ENCODE assay signal across 9 cellular contexts in the genomic region with DNA sequence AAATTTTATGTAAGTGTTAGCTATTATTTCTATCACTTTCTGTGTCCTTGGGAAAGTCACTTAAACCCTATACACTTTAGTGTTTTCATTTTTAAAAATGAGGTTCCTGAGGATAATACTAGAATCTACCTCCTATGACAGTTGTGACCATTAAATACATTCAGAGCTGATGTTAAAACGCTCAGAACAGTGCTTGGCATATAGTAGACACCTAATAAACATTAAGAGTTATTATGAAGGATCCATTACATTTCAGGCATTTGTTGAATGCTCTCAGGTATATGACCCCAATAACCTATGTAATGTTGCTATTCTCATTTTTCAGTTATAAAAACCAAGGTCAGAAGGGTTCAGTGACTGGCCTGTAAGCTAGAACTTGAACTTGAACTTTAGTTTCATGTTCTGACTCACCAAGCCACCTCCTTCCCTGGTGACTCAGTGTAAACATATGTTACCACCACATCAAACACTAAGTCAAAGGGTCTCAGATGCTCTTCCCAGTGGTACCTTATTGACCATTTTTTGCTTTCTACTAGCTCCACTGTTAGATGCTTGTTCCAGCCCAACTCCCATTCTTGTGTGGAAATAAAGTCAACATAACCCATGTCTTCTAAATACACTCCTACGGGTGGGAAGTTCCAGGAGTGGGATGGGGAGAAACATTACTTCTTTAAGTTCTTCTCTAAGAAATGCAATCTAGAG. TPM values are rescaled to one million over a fixed set of nuclear protein-coding genes. Genes with fewer than 3 reads are reported as not detected.
A peak's percentile ranks its signal among the peaks of the same experiment; 100 is the strongest.
DNase-seq lines count a peak whose midpoint lies in the region; ATAC-seq and TF ChIP-seq lines count a peak whose summit lies in the region.
"Had no signal": no experiment of that assay in that cellular context is flagged by ENCODE, and none has a peak within 500 bp of the region (broad histone marks: within the 10 kb centered on the region; RNA-seq: fewer than 3 reads in every experiment).

No MANE protein-coding gene starts in this region.

- H3K27me3 ChIP-seq in brain microvascular endothelial cell (replicated peaks): no peaks in the 10 kb centered on the region
- H3K27me3 ChIP-seq in Peyer's patch: no peaks in the 10 kb centered on the region

- no peak overlapping the region for H3K4me3 Mint-ChIP-seq in activated CD8-positive, alpha-beta memory T cell treated with anti-CD3 and anti-CD28 coated beads, Interleukin-2, amount 10 ng/mL, durations not matched to agents 7 days and 5 days
- no peak overlapping the region for H3K4me3 Mint-ChIP-seq in stimulated activated memory B cell treated with anti-CD40 and anti-IgM and Interleukin-4, amounts not matched to agents 10 μg/mL and 1 μg/mL and 100 μg/mL, for 72 hours

- CTCF ChIA-PET in activated CD8-positive, alpha-beta memory T cell treated with anti-CD3 and anti-CD28 coated beads, Interleukin-2, amount 10 ng/mL, durations not matched to agents 7 days and 5 days (lab: Charles Lee): interaction anchor here (0.9 to 1.7 kb wide), 3 partner anchors 9 to 144 kb away, joined by 3 to 4 read pairs (median 4); no protein-coding TSS in a partner anchor

- in situ Hi-C loops in brain microvascular endothelial cell (cut with HindIII; ENCODE audit: low pct_ligation_motif_present, low sequenced_read_pairs): no loop called here

- no peak for TF ChIP-seq POLR2A in Peyer's patch (IDR thresholded peaks at IDR 0.05)

- H3K36me3 ChIP-seq in brain microvascular endothelial cell (replicated peaks) (no peaks in the 10 kb centered on the region), Peyer's patch (no peaks in the 10 kb centered on the region)

- H3K9me3 Mint-ChIP-seq in activated CD8-positive, alpha-beta memory T cell treated with anti-CD3 and anti-CD28 coated beads, Interleukin-2, amount 10 ng/mL, durations not matched to agents 7 days and 5 days (ENCODE audit: low read depth): peaks cover 1% of the 10 kb centered on the region
- peaks cover 10% of the 10 kb centered on the region for H3K9me3 Mint-ChIP-seq in stimulated activated memory B cell treated with anti-CD40 and anti-IgM and Interleukin-4, amounts not matched to agents 10 μg/mL and 1 μg/mL and 100 μg/mL, for 72 hours

- peaks cover 0 to 20% (median 0%) of the 10 kb centered on the region in 4 donors for H3K4me1 ChIP-seq in Peyer's patch

- peaks cover 9% of the 10 kb centered on the region for H3K4me1 Mint-ChIP-seq in activated CD8-positive, alpha-beta memory T cell treated with anti-CD3 and anti-CD28 coated beads, Interleukin-2, amount 10 ng/mL, durations not matched to agents 7 days and 5 days
- no peaks in the 10 kb centered on the region for H3K4me1 Mint-ChIP-seq in stimulated activated memory B cell treated with anti-CD40 and anti-IgM and Interleukin-4, amounts not matched to agents 10 μg/mL and 1 μg/mL and 100 μg/mL, for 72 hours

- H3K27me3 Mint-ChIP-seq in activated CD8-positive, alpha-beta memory T cell treated with anti-CD3 and anti-CD28 coated beads, Interleukin-2, amount 10 ng/mL, durations not matched to agents 7 days and 5 days: peaks cover 54% of the 10 kb centered on the region
- peaks cover 31% of the 10 kb centered on the region for H3K27me3 Mint-ChIP-seq in stimulated activated memory B cell treated with anti-CD40 and anti-IgM and Interleukin-4, amounts not matched to agents 10 μg/mL and 1 μg/mL and 100 μg/mL, for 72 hours

- H3K4me3 ChIP-seq in brain microvascular endothelial cell (ENCODE audit: low read depth, low read length) (no peak overlapping the region), Peyer's patch (no peak overlapping the region)
- H3K4me3 ChIP-seq: PC-9 had no signal

- DNase-seq in activated CD8-positive, alpha-beta memory T cell treated with anti-CD3 and anti-CD28 coated beads, Interleukin-2, amount 10 ng/mL, durations not matched to agents 7 days and 5 days: peak; percentile 48
- DNase-seq in activated CD8-positive, alpha-beta memory T cell treated with anti-CD3 and anti-CD28 coated beads for 24 hours: no peak
- DNase-seq in brain microvascular endothelial cell (peak; percentile 16), Peyer's patch (no peak), NCI-H2227 treated with DMSO at 0.1 percent for 48 hours (lab: John Stamatoyannopoulos, UW) (no peak)
- DNase-seq: PC-9 had no signal

- peaks cover 1% of the 10 kb centered on the region for H3K36me3 Mint-ChIP-seq in activated CD8-positive, alpha-beta memory T cell treated with anti-CD3 and anti-CD28 coated beads, Interleukin-2, amount 10 ng/mL, durations not matched to agents 7 days and 5 days
- no peaks in the 10 kb centered on the region for H3K36me3 Mint-ChIP-seq in stimulated activated memory B cell treated with anti-CD40 and anti-IgM and Interleukin-4, amounts not matched to agents 10 μg/mL and 1 μg/mL and 100 μg/mL, for 72 hours

- H3K27ac ChIP-seq in brain microvascular endothelial cell (no peak overlapping the region), Peyer's patch (peak overlapping the region in 2 of 4 donors; percentile 15 to 43)
- H3K27ac ChIP-seq: PC-9 had no signal

- TF ChIP-seq CTCF in brain microvascular endothelial cell (IDR thresholded peaks at IDR 0.05; ENCODE audit: low read depth, low read length, missing control alignments): no peak
- no peak for TF ChIP-seq CTCF in Peyer's patch (IDR thresholded peaks at IDR 0.05)

- H3K9me3 ChIP-seq in Peyer's patch: no peaks in the 10 kb centered on the region

- peak; percentile 89 for ATAC-seq in activated CD8-positive, alpha-beta memory T cell treated with anti-CD3 and anti-CD28 coated beads, Interleukin-2, amount 10 ng/mL, durations not matched to agents 7 days and 5 days
- peak; percentile 75 for ATAC-seq in HG03565 (IDR thresholded peaks at IDR 0.05; ENCODE audit: unreplicated experiment)
- ATAC-seq in stimulated activated memory B cell treated with anti-CD40 and anti-IgM and Interleukin-4, amounts not matched to agents 10 μg/mL and 1 μg/mL and 100 μg/mL, for 72 hours: peak; percentile 73
- no peak for ATAC-seq in GM21360 (IDR thresholded peaks at IDR 0.05; ENCODE audit: unreplicated experiment)

- H3K27ac Mint-ChIP-seq in activated CD8-positive, alpha-beta memory T cell treated with anti-CD3 and anti-CD28 coated beads, Interleukin-2, amount 10 ng/mL, durations not matched to agents 7 days and 5 days: no peak overlapping the region
- H3K27ac Mint-ChIP-seq in stimulated activated memory B cell treated with anti-CD40 and anti-IgM and Interleukin-4, amounts not matched to agents 10 μg/mL and 1 μg/mL and 100 μg/mL, for 72 hours: no peak overlapping the region

RNA-seq across cellular contexts. Expression of a gene that starts 47.6 kb away (rescaled TPM):
- total RNA-seq in activated CD8-positive, alpha-beta memory T cell treated with anti-CD3 and anti-CD28 coated beads, Interleukin-2, amount 10 ng/mL, durations not matched to agents 7 days and 5 days: not detected
- 100 to 1,000 TPM in 3 of 4 donors, 10 to 100 TPM in 1; 19.8 to 173 (median 140) TPM for total RNA-seq in Peyer's patch
- total RNA-seq: PC-9 had no signal

Comparison
In these comparisons a context has a peak if more than half of its experiments do, and no peak if none do; other contexts are left out.
1. DNase-seq: peak in activated CD8-positive, alpha-beta memory T cell treated with anti-CD3 and anti-CD28 coated beads, Interleukin-2, amount 10 ng/mL, durations not matched to agents 7 days and 5 days (single experiment) and brain microvascular endothelial cell (single experiment); none in activated CD8-positive, alpha-beta memory T cell treated with anti-CD3 and anti-CD28 coated beads for 24 hours (single experiment), Peyer's patch (0 of 3) and NCI-H2227 treated with DMSO at 0.1 percent for 48 hours (single experiment).
2. RNA of a gene that starts 47.6 kb away (total RNA-seq): 19.8 to 173 TPM in Peyer's patch; not detected in activated CD8-positive, alpha-beta memory T cell treated with anti-CD3 and anti-CD28 coated beads, Interleukin-2, amount 10 ng/mL, durations not matched to agents 7 days and 5 days; every median in the first group is over 10 times any median in the second.